ENCODE assay signal across 2 cellular contexts in genomic region chr2:182891611-182892010, GRCh38.
TF ChIP-seq lines count a peak whose summit lies in the region.

No MANE protein-coding gene starts in this region.

TF ChIP-seq in IMR-90, 13 proteins besides CTCF, POLR2A, EP300 and RAD21:
- TF ChIP-seq CEBPB (IDR thresholded peaks at IDR 0.05; ENCODE audit: low read depth, low read length) = peak; percentile 49; the same call in 1 of the 2 replicates
- no peak for TF ChIP-seq NFE2L2 (IDR thresholded peaks at IDR 0.05; ENCODE audit: low read depth, low read length)
- no peak for TF ChIP-seq ELK1 (IDR thresholded peaks at IDR 0.05; ENCODE audit: borderline replicate concordance, low read depth, low read length)

TF ChIP-seq in K562, 482 proteins besides CTCF, POLR2A, EP300 and RAD21:
- TF ChIP-seq CEBPG (CRISPR knock-in tag; IDR thresholded peaks at IDR 0.05) = no peak
- TF ChIP-seq CEBPG (tag; conservative IDR thresholded peaks at IDR 0.05 in 1 of 2, IDR thresholded peaks at IDR 0.05 in 1 of 2) = peak; percentile 69; a peak in 3 of 4 replicates
- peak; percentile 30 for TF ChIP-seq CEBPB (tag; IDR thresholded peaks at IDR 0.05)
- TF ChIP-seq, protein P1, sequence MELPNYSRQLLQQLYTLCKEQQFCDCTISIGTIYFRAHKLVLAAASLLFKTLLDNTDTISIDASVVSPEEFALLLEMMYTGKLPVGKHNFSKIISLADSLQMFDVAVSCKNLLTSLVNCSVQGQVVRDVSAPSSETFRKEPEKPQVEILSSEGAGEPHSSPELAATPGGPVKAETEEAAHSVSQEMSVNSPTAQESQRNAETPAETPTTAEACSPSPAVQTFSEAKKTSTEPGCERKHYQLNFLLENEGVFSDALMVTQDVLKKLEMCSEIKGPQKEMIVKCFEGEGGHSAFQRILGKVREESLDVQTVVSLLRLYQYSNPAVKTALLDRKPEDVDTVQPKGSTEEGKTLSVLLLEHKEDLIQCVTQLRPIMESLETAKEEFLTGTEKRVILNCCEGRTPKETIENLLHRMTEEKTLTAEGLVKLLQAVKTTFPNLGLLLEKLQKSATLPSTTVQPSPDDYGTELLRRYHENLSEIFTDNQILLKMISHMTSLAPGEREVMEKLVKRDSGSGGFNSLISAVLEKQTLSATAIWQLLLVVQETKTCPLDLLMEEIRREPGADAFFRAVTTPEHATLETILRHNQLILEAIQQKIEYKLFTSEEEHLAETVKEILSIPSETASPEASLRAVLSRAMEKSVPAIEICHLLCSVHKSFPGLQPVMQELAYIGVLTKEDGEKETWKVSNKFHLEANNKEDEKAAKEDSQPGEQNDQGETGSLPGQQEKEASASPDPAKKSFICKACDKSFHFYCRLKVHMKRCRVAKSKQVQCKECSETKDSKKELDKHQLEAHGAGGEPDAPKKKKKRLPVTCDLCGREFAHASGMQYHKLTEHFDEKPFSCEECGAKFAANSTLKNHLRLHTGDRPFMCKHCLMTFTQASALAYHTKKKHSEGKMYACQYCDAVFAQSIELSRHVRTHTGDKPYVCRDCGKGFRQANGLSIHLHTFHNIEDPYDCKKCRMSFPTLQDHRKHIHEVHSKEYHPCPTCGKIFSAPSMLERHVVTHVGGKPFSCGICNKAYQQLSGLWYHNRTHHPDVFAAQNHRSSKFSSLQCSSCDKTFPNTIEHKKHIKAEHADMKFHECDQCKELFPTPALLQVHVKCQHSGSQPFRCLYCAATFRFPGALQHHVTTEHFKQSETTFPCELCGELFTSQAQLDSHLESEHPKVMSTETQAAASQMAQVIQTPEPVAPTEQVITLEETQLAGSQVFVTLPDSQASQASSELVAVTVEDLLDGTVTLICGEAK (IDR thresholded peaks at IDR 0.05) = no peak
- TF ChIP-seq, protein P1 (CRISPR knock-in tag; IDR thresholded peaks at IDR 0.05) = no peak
- TF ChIP-seq, protein P2, sequence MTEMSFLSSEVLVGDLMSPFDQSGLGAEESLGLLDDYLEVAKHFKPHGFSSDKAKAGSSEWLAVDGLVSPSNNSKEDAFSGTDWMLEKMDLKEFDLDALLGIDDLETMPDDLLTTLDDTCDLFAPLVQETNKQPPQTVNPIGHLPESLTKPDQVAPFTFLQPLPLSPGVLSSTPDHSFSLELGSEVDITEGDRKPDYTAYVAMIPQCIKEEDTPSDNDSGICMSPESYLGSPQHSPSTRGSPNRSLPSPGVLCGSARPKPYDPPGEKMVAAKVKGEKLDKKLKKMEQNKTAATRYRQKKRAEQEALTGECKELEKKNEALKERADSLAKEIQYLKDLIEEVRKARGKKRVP (CRISPR knock-in tag; IDR thresholded peaks at IDR 0.05) = 0 out of 2 replicates have a peak, but pooled peaks have one; percentile 31
- TF ChIP-seq ATF3 (IDR thresholded peaks at IDR 0.05) = peak; percentile 72
- no peak for TF ChIP-seq ATF3 (CRISPR knock-in tag; conservative IDR thresholded peaks at IDR 0.05)
